12 cellular contexts compared by ENCODE assay signal in genomic region chr16:57648125-57648524, GRCh38. TPM values are rescaled to one million over a fixed set of nuclear protein-coding genes. Genes with fewer than 3 reads are reported as not detected.
A peak's percentile ranks its signal among the peaks of the same experiment; 100 is the strongest.
DNase-seq lines count a peak whose midpoint lies in the region; FAIRE-seq and TF ChIP-seq lines count a peak whose summit lies in the region.
"Had no signal": no experiment of that assay in that cellular context is flagged by ENCODE, and none has a peak within 500 bp of the region (broad histone marks: within the 10 kb centered on the region; RNA-seq: fewer than 3 reads in every experiment).

No MANE protein-coding gene starts in this region.

- H3K27ac ChIP-seq in BLaER1 treated with 17β-estradiol and CSF1 and Interleukin-3, amounts not matched to agents 10 nM and 100 nM = peak overlapping the region in 10 of 11 experiments; percentile 28 to 91 (median 84); a peak in 19 of 22 replicates
- H3K27ac ChIP-seq: colonic mucosa had no signal

- H3K9me3 ChIP-seq in BLaER1 treated with 17β-estradiol and CSF1 and Interleukin-3, amounts not matched to agents 10 nM and 100 nM (replicated peaks in 1 of 11) = no peaks in the 10 kb centered on the region
- H3K9me3 ChIP-seq in mononuclear cell (ENCODE audit: low read depth, low read length) = no peaks in the 10 kb centered on the region
- H3K9me3 ChIP-seq: colonic mucosa had no signal

- DNase-seq in GM19239 (ENCODE audit: insufficient read length, low spot score) (peak; percentile 34), NCI-H2029 treated with DMSO at 0.1 percent for 48 hours (lab: John Stamatoyannopoulos, UW) (no peak), lower leg skin (ENCODE audit: low spot score in 2 of 2) (no peak), NCI-H1436 (lab: John Stamatoyannopoulos, UW) (no peak)
- DNase-seq in central memory CD4-positive, alpha-beta T cell = no peak
- DNase-seq: colonic mucosa, HCEC 1CT, NCI-H187 had no signal

- no peaks in the 10 kb centered on the region for H3K27me3 Mint-ChIP-seq in activated naive CD8-positive, alpha-beta T cell

- peak overlapping the region in 2 of 10 experiments; percentile 33 to 43; a peak in 2 of 20 replicates for H3K4me3 ChIP-seq in BLaER1 treated with 17β-estradiol and CSF1 and Interleukin-3, amounts not matched to agents 10 nM and 100 nM
- H3K4me3 ChIP-seq in mononuclear cell (ENCODE audit: low read length) = peak overlapping the region; percentile 12
- H3K4me3 ChIP-seq in lower leg skin (ENCODE audit: low read depth, poor library complexity, severe bottlenecking) = no peak overlapping the region
- H3K4me3 ChIP-seq: colonic mucosa had no signal

- H3K4me3 Mint-ChIP-seq in activated naive CD8-positive, alpha-beta T cell = no peak overlapping the region

- H3K4me1 ChIP-seq in BLaER1 treated with 17β-estradiol and CSF1 and Interleukin-3, amounts not matched to agents 10 nM and 100 nM = peaks cover 81 to 100% (median 95%) of the 10 kb centered on the region in 10 experiments
- H3K4me1 ChIP-seq in mononuclear cell (ENCODE audit: insufficient read depth, low read length) = peaks cover 45% of the 10 kb centered on the region
- H3K4me1 ChIP-seq: colonic mucosa had no signal

- H3K36me3 Mint-ChIP-seq in activated naive CD8-positive, alpha-beta T cell = no peaks in the 10 kb centered on the region

- H3K9me3 Mint-ChIP-seq in activated naive CD8-positive, alpha-beta T cell (ENCODE audit: low read depth) = no peaks in the 10 kb centered on the region

- peak overlapping the region; percentile 62 for H3K27ac Mint-ChIP-seq in activated naive CD8-positive, alpha-beta T cell

- no peaks in the 10 kb centered on the region for H4K20me1 ChIP-seq in BLaER1 treated with 17β-estradiol and CSF1 and Interleukin-3, amounts not matched to agents 10 nM and 100 nM

- peak overlapping the region; percentile 52 to 94 (median 86) for H3K4me2 ChIP-seq in BLaER1 treated with 17β-estradiol and CSF1 and Interleukin-3, amounts not matched to agents 10 nM and 100 nM

- peaks cover 0 to 26% (median 0%) of the 10 kb centered on the region in 11 experiments; a peak in 3 of 22 replicates for H3K36me3 ChIP-seq in BLaER1 treated with 17β-estradiol and CSF1 and Interleukin-3, amounts not matched to agents 10 nM and 100 nM
- H3K36me3 ChIP-seq: colonic mucosa had no signal

- peak; percentile 53 for FAIRE-seq in GM19239 (lab: Jason Lieb, UNC)

- intact Hi-C loops in lower leg skin (cut with DNase I; ENCODE audit: low total_unique reads) = loop anchor here (5.0 kb wide), 1 partner anchor 56 kb away; no protein-coding TSS in a partner anchor

- no peak for TF ChIP-seq CTCF in lower leg skin (IDR thresholded peaks at IDR 0.05)

- WGBS in lower leg skin, 2 donors = 80 to 84% methylated on average over 5 of the region's 5 CpGs

- no peak for TF ChIP-seq POLR2A in lower leg skin (IDR thresholded peaks at IDR 0.05)

- H3K27me3 ChIP-seq in BLaER1 treated with 17β-estradiol and CSF1 and Interleukin-3, amounts not matched to agents 10 nM and 100 nM = no peaks in the 10 kb centered on the region
- no peaks in the 10 kb centered on the region for H3K27me3 ChIP-seq in mononuclear cell (ENCODE audit: insufficient read depth, low read length)
- H3K27me3 ChIP-seq: colonic mucosa had no signal

- H3K4me1 Mint-ChIP-seq in activated naive CD8-positive, alpha-beta T cell (ENCODE audit: low read depth) = peaks cover 28% of the 10 kb centered on the region

- peak overlapping the region in 9 of 11 experiments; percentile 46 to 76 (median 71); a peak in 18 of 22 replicates for H3K9ac ChIP-seq in BLaER1 treated with 17β-estradiol and CSF1 and Interleukin-3, amounts not matched to agents 10 nM and 100 nM

RNA-seq across cellular contexts. Expression of gene ADGRG1, which starts 19.7 kb away (rescaled TPM):
- total RNA-seq in mononuclear cell (12.2 TPM), lower leg skin (100 to 1,000 TPM; 129 to 159 (median 136) TPM)

RNA-seq across cellular contexts. Expression of gene ADGRG3, which starts 20.0 kb away (rescaled TPM):
- total RNA-seq in mononuclear cell (1.7 TPM), lower leg skin (1 to 10 TPM in 3 of 4 donors, under 1 TPM in 1; 0.25 to 7.3 (median 1.1) TPM)
- total RNA-seq: SK-MEL-5 had no signal

RNA-seq across cellular contexts. Expression of gene DRC7, which starts 46.5 kb away (rescaled TPM):
- total RNA-seq in mononuclear cell (0.63 TPM), lower leg skin (not detected)
- total RNA-seq: colonic mucosa, SK-MEL-5 had no signal
